1 cellular context compared by ENCODE assay signal in the genomic region with DNA sequence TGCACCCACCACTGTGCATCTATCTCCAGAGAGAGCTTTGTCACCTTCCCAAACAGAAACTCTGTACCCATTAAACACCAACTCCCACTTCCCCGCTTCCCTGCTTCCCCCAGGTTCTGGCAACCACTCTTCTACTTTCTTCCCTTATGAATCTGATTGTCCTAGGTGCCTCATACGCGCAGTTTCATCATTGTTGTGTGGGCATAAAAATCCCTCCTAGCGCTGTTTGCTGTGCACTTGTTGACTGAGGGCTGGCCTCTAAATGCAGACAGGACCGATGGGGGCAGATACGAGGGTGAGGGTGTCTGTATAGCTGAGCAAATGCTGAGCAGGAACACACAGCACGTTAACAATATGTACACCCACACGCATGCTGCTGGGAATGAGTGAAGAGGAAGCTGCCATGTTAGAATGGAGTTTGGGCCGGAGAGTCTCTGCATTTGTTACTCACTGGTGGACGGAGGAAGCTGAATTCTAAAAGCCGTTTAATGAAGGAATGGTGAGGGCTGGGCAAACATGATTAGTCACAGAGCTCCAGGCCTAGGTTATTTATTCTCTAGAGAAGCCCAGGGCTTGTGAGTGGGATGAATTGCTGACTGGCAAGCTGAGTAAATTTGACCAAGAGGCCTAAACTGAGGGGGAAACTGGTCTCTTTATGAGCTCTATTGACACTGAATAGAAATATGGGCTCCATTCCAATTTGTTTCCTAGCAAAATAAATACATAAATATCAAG.
TF ChIP-seq lines count a peak whose summit lies in the region.

No MANE protein-coding gene starts in this region.

TF ChIP-seq in HepG2, 621 proteins besides CTCF, POLR2A, EP300 and RAD21 (continued from another document and continues in another):
- TF ChIP-seq, protein P1, sequence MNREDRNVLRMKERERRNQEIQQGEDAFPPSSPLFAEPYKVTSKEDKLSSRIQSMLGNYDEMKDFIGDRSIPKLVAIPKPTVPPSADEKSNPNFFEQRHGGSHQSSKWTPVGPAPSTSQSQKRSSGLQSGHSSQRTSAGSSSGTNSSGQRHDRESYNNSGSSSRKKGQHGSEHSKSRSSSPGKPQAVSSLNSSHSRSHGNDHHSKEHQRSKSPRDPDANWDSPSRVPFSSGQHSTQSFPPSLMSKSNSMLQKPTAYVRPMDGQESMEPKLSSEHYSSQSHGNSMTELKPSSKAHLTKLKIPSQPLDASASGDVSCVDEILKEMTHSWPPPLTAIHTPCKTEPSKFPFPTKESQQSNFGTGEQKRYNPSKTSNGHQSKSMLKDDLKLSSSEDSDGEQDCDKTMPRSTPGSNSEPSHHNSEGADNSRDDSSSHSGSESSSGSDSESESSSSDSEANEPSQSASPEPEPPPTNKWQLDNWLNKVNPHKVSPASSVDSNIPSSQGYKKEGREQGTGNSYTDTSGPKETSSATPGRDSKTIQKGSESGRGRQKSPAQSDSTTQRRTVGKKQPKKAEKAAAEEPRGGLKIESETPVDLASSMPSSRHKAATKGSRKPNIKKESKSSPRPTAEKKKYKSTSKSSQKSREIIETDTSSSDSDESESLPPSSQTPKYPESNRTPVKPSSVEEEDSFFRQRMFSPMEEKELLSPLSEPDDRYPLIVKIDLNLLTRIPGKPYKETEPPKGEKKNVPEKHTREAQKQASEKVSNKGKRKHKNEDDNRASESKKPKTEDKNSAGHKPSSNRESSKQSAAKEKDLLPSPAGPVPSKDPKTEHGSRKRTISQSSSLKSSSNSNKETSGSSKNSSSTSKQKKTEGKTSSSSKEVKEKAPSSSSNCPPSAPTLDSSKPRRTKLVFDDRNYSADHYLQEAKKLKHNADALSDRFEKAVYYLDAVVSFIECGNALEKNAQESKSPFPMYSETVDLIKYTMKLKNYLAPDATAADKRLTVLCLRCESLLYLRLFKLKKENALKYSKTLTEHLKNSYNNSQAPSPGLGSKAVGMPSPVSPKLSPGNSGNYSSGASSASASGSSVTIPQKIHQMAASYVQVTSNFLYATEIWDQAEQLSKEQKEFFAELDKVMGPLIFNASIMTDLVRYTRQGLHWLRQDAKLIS (CRISPR knock-in tag; IDR thresholded peaks at IDR 0.05): peak; percentile 28; the same call in 1 of the 2 replicates
- TF ChIP-seq, protein P2, sequence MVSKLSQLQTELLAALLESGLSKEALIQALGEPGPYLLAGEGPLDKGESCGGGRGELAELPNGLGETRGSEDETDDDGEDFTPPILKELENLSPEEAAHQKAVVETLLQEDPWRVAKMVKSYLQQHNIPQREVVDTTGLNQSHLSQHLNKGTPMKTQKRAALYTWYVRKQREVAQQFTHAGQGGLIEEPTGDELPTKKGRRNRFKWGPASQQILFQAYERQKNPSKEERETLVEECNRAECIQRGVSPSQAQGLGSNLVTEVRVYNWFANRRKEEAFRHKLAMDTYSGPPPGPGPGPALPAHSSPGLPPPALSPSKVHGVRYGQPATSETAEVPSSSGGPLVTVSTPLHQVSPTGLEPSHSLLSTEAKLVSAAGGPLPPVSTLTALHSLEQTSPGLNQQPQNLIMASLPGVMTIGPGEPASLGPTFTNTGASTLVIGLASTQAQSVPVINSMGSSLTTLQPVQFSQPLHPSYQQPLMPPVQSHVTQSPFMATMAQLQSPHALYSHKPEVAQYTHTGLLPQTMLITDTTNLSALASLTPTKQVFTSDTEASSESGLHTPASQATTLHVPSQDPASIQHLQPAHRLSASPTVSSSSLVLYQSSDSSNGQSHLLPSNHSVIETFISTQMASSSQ (IDR thresholded peaks at IDR 0.05; ENCODE audit: low read depth): 0 out of 2 replicates have a peak, but pooled peaks have one; percentile 12
- TF ChIP-seq, protein P2 (CRISPR knock-in tag; IDR thresholded peaks at IDR 0.05; ENCODE audit: borderline replicate concordance): peak; percentile 62; the same call in 1 of the 2 replicates
- TF ChIP-seq, protein P3, sequence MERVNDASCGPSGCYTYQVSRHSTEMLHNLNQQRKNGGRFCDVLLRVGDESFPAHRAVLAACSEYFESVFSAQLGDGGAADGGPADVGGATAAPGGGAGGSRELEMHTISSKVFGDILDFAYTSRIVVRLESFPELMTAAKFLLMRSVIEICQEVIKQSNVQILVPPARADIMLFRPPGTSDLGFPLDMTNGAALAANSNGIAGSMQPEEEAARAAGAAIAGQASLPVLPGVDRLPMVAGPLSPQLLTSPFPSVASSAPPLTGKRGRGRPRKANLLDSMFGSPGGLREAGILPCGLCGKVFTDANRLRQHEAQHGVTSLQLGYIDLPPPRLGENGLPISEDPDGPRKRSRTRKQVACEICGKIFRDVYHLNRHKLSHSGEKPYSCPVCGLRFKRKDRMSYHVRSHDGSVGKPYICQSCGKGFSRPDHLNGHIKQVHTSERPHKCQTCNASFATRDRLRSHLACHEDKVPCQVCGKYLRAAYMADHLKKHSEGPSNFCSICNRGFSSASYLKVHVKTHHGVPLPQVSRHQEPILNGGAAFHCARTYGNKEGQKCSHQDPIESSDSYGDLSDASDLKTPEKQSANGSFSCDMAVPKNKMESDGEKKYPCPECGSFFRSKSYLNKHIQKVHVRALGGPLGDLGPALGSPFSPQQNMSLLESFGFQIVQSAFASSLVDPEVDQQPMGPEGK (CRISPR knock-in tag; IDR thresholded peaks at IDR 0.05): peak; percentile 19; the same call in 1 of the 2 replicates
- TF ChIP-seq RBM22 (optimal IDR thresholded peaks at IDR 0.05; ENCODE audit: low read length): no peak
- TF ChIP-seq JUN (CRISPR knock-in tag; IDR thresholded peaks at IDR 0.05): 0 out of 2 replicates have a peak, but pooled peaks have one; percentile 31
- no peak for TF ChIP-seq RORA (CRISPR knock-in tag; IDR thresholded peaks at IDR 0.05)
- TF ChIP-seq ZNF773 (CRISPR knock-in tag; IDR thresholded peaks at IDR 0.05; ENCODE audit: borderline replicate concordance): no peak
- TF ChIP-seq CBX1 (IDR thresholded peaks at IDR 0.05; ENCODE audit: low read depth): no peak
- peak; percentile 71; the same call in 1 of the 2 replicates for TF ChIP-seq NFIC (IDR thresholded peaks at IDR 0.05; ENCODE audit: low read length)
- TF ChIP-seq, protein P4, sequence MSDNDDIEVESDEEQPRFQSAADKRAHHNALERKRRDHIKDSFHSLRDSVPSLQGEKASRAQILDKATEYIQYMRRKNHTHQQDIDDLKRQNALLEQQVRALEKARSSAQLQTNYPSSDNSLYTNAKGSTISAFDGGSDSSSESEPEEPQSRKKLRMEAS (IDR thresholded peaks at IDR 0.05): peak; percentile 32; the same call in 1 of the 2 replicates
- no peak for TF ChIP-seq CC2D1A (CRISPR knock-in tag; IDR thresholded peaks at IDR 0.05)
- no peak for TF ChIP-seq HOXA9 (CRISPR knock-in tag; IDR thresholded peaks at IDR 0.05; ENCODE audit: borderline replicate concordance)
- TF ChIP-seq, protein P5, sequence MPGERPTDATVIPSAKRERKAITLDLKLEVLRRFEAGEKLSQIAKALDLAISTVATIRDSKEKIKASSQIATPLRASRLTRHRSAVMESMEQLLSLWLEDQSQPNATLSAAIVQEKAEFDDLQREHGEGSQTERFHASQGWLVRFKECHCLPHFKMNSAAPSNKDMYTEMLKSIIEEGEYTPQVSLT (CRISPR knock-in tag; IDR thresholded peaks at IDR 0.05; ENCODE audit: borderline replicate concordance, low read depth): no peak
- TF ChIP-seq SALL2 (CRISPR knock-in tag; IDR thresholded peaks at IDR 0.05): no peak
- no peak for TF ChIP-seq HNRNPL (IDR thresholded peaks at IDR 0.05; ENCODE audit: low read depth, low read length)
- TF ChIP-seq, protein P6, sequence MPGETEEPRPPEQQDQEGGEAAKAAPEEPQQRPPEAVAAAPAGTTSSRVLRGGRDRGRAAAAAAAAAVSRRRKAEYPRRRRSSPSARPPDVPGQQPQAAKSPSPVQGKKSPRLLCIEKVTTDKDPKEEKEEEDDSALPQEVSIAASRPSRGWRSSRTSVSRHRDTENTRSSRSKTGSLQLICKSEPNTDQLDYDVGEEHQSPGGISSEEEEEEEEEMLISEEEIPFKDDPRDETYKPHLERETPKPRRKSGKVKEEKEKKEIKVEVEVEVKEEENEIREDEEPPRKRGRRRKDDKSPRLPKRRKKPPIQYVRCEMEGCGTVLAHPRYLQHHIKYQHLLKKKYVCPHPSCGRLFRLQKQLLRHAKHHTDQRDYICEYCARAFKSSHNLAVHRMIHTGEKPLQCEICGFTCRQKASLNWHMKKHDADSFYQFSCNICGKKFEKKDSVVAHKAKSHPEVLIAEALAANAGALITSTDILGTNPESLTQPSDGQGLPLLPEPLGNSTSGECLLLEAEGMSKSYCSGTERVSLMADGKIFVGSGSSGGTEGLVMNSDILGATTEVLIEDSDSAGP (CRISPR knock-in tag; IDR thresholded peaks at IDR 0.05; ENCODE audit: borderline replicate concordance): 0 out of 2 replicates have a peak, but pooled peaks have one; percentile 23
- TF ChIP-seq ZNF563 (CRISPR knock-in tag; IDR thresholded peaks at IDR 0.05): no peak
- TF ChIP-seq KDM6A (CRISPR knock-in tag; IDR thresholded peaks at IDR 0.05; ENCODE audit: low read depth): no peak
- TF ChIP-seq, protein P7, sequence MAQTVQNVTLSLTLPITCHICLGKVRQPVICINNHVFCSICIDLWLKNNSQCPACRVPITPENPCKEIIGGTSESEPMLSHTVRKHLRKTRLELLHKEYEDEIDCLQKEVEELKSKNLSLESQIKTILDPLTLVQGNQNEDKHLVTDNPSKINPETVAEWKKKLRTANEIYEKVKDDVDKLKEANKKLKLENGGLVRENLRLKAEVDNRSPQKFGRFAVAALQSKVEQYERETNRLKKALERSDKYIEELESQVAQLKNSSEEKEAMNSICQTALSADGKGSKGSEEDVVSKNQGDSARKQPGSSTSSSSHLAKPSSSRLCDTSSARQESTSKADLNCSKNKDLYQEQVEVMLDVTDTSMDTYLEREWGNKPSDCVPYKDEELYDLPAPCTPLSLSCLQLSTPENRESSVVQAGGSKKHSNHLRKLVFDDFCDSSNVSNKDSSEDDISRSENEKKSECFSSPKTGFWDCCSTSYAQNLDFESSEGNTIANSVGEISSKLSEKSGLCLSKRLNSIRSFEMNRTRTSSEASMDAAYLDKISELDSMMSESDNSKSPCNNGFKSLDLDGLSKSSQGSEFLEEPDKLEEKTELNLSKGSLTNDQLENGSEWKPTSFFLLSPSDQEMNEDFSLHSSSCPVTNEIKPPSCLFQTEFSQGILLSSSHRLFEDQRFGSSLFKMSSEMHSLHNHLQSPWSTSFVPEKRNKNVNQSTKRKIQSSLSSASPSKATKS (CRISPR knock-in tag; IDR thresholded peaks at IDR 0.05): no peak
- no peak for TF ChIP-seq ZNF350 (CRISPR knock-in tag; IDR thresholded peaks at IDR 0.05; ENCODE audit: borderline replicate concordance, low read depth)
- TF ChIP-seq ZNF670 (CRISPR knock-in tag; IDR thresholded peaks at IDR 0.05; ENCODE audit: borderline replicate concordance): no peak
- TF ChIP-seq SIX4 (CRISPR knock-in tag; IDR thresholded peaks at IDR 0.05): no peak
- no peak for TF ChIP-seq ZNF382 (CRISPR knock-in tag; IDR thresholded peaks at IDR 0.05; ENCODE audit: borderline replicate concordance)
- TF ChIP-seq, protein P8, sequence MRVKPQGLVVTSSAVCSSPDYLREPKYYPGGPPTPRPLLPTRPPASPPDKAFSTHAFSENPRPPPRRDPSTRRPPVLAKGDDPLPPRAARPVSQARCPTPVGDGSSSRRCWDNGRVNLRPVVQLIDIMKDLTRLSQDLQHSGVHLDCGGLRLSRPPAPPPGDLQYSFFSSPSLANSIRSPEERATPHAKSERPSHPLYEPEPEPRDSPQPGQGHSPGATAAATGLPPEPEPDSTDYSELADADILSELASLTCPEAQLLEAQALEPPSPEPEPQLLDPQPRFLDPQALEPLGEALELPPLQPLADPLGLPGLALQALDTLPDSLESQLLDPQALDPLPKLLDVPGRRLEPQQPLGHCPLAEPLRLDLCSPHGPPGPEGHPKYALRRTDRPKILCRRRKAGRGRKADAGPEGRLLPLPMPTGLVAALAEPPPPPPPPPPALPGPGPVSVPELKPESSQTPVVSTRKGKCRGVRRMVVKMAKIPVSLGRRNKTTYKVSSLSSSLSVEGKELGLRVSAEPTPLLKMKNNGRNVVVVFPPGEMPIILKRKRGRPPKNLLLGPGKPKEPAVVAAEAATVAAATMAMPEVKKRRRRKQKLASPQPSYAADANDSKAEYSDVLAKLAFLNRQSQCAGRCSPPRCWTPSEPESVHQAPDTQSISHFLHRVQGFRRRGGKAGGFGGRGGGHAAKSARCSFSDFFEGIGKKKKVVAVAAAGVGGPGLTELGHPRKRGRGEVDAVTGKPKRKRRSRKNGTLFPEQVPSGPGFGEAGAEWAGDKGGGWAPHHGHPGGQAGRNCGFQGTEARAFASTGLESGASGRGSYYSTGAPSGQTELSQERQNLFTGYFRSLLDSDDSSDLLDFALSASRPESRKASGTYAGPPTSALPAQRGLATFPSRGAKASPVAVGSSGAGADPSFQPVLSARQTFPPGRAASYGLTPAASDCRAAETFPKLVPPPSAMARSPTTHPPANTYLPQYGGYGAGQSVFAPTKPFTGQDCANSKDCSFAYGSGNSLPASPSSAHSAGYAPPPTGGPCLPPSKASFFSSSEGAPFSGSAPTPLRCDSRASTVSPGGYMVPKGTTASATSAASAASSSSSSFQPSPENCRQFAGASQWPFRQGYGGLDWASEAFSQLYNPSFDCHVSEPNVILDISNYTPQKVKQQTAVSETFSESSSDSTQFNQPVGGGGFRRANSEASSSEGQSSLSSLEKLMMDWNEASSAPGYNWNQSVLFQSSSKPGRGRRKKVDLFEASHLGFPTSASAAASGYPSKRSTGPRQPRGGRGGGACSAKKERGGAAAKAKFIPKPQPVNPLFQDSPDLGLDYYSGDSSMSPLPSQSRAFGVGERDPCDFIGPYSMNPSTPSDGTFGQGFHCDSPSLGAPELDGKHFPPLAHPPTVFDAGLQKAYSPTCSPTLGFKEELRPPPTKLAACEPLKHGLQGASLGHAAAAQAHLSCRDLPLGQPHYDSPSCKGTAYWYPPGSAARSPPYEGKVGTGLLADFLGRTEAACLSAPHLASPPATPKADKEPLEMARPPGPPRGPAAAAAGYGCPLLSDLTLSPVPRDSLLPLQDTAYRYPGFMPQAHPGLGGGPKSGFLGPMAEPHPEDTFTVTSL (CRISPR knock-in tag; IDR thresholded peaks at IDR 0.05; ENCODE audit: borderline replicate concordance): no peak; the same call in 1 of the 2 replicates
- TF ChIP-seq TARDBP (CRISPR knock-in tag; IDR thresholded peaks at IDR 0.05): peak; percentile 55; the same call in 1 of the 2 replicates
- no peak for TF ChIP-seq TOE1 (CRISPR knock-in tag; IDR thresholded peaks at IDR 0.05)
- no peak for TF ChIP-seq ZNF781 (CRISPR knock-in tag; IDR thresholded peaks at IDR 0.05; ENCODE audit: borderline replicate concordance, not compliant biosample characterization)
- 0 out of 2 replicates have a peak, but pooled peaks have one; percentile 61 for TF ChIP-seq DNMT3B (CRISPR knock-in tag; conservative IDR thresholded peaks at IDR 0.05)
